8 cellular contexts compared by ENCODE assay signal in the genomic region with DNA sequence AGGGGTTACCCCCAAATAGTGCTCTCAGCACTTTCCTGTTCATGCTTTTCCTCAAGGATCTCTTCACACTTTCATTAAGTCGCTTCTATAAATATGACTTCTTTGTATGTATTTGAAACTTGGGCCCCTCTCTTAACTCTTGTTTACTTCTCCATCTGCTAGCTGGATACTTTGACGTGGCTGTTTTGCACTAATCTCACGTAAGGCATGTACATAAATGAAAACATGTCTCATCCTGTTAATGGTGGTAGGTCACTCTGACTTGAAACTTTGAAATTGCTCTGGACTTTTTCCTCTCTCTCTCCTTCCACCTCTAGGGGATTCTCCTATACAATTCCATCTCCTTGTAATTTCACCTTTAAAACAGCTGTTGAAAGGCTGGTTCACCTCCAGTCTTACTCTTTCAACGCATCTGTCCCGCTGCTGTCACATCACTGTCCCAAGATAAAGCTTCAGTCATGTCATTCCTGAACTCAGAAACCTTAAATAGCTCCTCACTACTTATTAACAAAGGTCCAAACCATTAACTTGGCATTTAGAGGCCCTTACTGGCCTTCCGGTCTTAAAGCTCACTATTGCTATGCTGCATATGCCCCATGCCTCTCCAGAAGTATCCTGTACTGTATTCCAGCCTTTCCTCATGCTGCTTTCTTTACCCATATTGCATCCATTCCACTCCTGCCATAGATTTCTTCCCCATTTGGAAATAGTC. TPM values are rescaled to one million over a fixed set of nuclear protein-coding genes. Genes with fewer than 3 reads are reported as not detected.
DNase-seq lines count a peak whose midpoint lies in the region; ATAC-seq, FAIRE-seq and TF ChIP-seq lines count a peak whose summit lies in the region.

No MANE protein-coding gene starts in this region.

- FAIRE-seq in small intestine (lab: Jason Lieb, UNC): no peak

- peak overlapping the region; percentile 88 for H3K4me2 ChIP-seq in hepatocyte

- 39% methylated on average over 6 of the region's 6 CpGs for WGBS in hepatocyte (ENCODE audit: low lambda C conversion rate, missing lambda C conversion rate)
- 7 to 25% (median 12%) methylated on average over 6 of the region's 6 CpGs for WGBS in small intestine, 3 donors

- H3K27ac ChIP-seq in hepatocyte (peak overlapping the region; percentile 98), small intestine (ENCODE audit: low read depth in 1 of 2, low read length in 1 of 2) (peak overlapping the region in 1 of 2 donors; percentile 97)

- peaks cover 65% of the 10 kb centered on the region for H3K79me2 ChIP-seq in hepatocyte

- H3K4me1 ChIP-seq in hepatocyte (ENCODE audit: insufficient read depth) (peaks cover 23% of the 10 kb centered on the region), small intestine (ENCODE audit: control insufficient read depth in 2 of 2, insufficient read depth in 1 of 2, low read depth in 1 of 2, low read length in 1 of 2) (peaks cover 3 to 9% of the 10 kb centered on the region in 2 donors)

- peak overlapping the region; percentile 98 for H3K4me3 ChIP-seq in WI38 (ENCODE audit: low read depth, low read length)
- peak overlapping the region; percentile 84 for H3K4me3 ChIP-seq in hepatocyte
- H3K4me3 ChIP-seq in small intestine (ENCODE audit: low read depth in 1 of 2, low read length in 2 of 2): peak overlapping the region; percentile 77 to 96

- H3K27me3 ChIP-seq in hepatocyte (no peaks in the 10 kb centered on the region), small intestine (ENCODE audit: control insufficient read depth in 2 of 2, insufficient read depth in 2 of 2, low read length in 2 of 2) (no peaks in the 10 kb centered on the region)

- DNase-seq in HCEC 1CT (peak; percentile 14), hepatocyte (ENCODE audit: low spot score) (peak; percentile 15), small intestine (peak; percentile 21), AML-193 (lab: John Stamatoyannopoulos, UW) (no peak), mucosa of gallbladder (ENCODE audit: low spot score) (no peak)
- no peak for DNase-seq in activated CD8-positive, alpha-beta memory T cell treated with anti-CD3 and anti-CD28 coated beads, Interleukin-2, amount 50 U/mL, for 4 hours

- H3K9me2 ChIP-seq in hepatocyte (replicated peaks; ENCODE audit: insufficient read depth): no peaks in the 10 kb centered on the region

- H4K20me1 ChIP-seq in hepatocyte (ENCODE audit: insufficient read depth, poor library complexity, severe bottlenecking): no peaks in the 10 kb centered on the region

- ATAC-seq in GM18502 (IDR thresholded peaks at IDR 0.05; ENCODE audit: poor library complexity, unreplicated experiment): no peak

- TF ChIP-seq CTCF in WI38 (IDR thresholded peaks at IDR 0.05; ENCODE audit: low read depth, low read length): no peak
- no peak for TF ChIP-seq CTCF in hepatocyte (IDR thresholded peaks at IDR 0.05; ENCODE audit: poor library complexity)

- H2AFZ ChIP-seq in hepatocyte: no peak overlapping the region

- H3K9me3 ChIP-seq in hepatocyte (ENCODE audit: low read depth): no peaks in the 10 kb centered on the region
- H3K9me3 ChIP-seq in small intestine (ENCODE audit: control insufficient read depth, low read depth): no peaks in the 10 kb centered on the region

- peaks cover 5% of the 10 kb centered on the region for H3K36me3 ChIP-seq in hepatocyte (replicated peaks; ENCODE audit: insufficient read depth, low read depth)
- no peaks in the 10 kb centered on the region for H3K36me3 ChIP-seq in small intestine (ENCODE audit: control insufficient read depth in 2 of 2, insufficient read depth in 2 of 2, low read length in 2 of 2)

RNA-seq across cellular contexts. Expression of gene BLOC1S6, which starts 1.2 kb away (rescaled TPM):
- total RNA-seq in hepatocyte (49.3 and 62.3 TPM in 2 replicates), mucosa of gallbladder (30.9 TPM)
- polyA plus RNA-seq in hepatocyte (24.7 and 26.5 TPM in 2 replicates), small intestine (10 to 100 TPM; 14.3 to 24.2 (median 19.5) TPM)

RNA-seq across cellular contexts. Expression of gene SQOR, which starts 46.5 kb away (rescaled TPM):
- 27.3 and 37.0 TPM in 2 replicates for total RNA-seq in hepatocyte
- 24.7 and 30.1 TPM in 2 replicates for polyA plus RNA-seq in hepatocyte
- 10 to 100 TPM; 59.1 to 78.1 (median 68.9) TPM for polyA plus RNA-seq in small intestine
- total RNA-seq in mucosa of gallbladder: 29.4 TPM

Comparison
In these comparisons a context has a peak if more than half of its experiments do, and no peak if none do; other contexts are left out.
1. DNase-seq: peak in HCEC 1CT (single experiment), hepatocyte (single experiment) and small intestine (single experiment); none in AML-193 (0 of 2), mucosa of gallbladder (single experiment) and activated CD8-positive, alpha-beta memory T cell treated with anti-CD3 and anti-CD28 coated beads, Interleukin-2, amount 50 U/mL, for 4 hours (single experiment).
2. Peak in every context shown above with its lines, with median percentiles within 50 percentile points of each other: H3K4me3 ChIP-seq.